Comparison of ENCODE assay signal across 18 cellular contexts in the genomic region with DNA sequence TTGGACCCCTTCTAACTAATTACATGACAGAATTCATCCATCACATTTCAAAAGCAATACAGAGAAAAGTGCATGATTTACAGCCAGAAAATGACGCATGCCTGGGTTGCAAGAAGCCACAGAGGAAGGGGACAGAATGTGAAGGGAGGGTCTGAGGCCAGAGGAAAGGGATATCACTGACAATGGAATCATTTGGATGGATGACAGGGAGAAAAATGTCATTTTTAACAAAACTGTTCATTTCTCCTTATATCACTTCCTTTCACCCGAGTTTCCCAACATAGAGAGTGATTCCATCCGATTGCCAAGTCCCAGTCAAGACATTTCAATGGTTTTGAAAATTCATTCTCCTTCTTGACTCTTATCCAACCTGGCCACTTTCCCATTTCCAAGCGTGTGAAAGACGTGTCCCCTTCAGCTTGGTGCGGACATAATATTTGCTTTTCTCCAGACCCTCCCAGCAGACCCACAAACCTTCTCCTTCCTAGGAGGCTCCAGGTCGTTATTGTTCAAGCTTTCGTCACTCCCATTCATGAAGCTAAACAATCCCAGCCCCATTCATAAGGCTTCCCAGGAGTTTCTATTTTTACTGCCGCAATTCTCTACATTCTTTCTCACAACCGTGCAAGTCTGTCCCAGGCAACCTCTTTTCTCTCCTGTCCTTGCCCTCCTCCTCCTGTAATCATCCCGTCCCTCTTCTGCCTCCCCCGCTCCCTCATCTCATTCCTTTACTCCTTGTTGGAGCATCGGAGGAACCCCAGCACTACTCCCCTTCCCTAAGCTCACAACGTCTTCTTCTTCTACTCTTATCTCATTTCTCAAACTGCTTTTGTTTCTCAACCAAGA.
DNase-seq lines count a peak whose midpoint lies in the region; ATAC-seq and TF ChIP-seq lines count a peak whose summit lies in the region.
"Had no signal": no experiment of that assay in that cellular context is flagged by ENCODE, and none has a peak within 500 bp of the region (broad histone marks: within the 10 kb centered on the region; RNA-seq: fewer than 3 reads in every experiment).

No MANE protein-coding gene starts in this region.

- peaks cover 26 to 37% (median 35%) of the 10 kb centered on the region in 4 donors for H3K4me1 ChIP-seq in esophagus muscularis mucosa
- H3K4me1 ChIP-seq in trophoblast cell (ENCODE audit: control insufficient read depth in 1 of 2, insufficient read depth in 2 of 2, low read length in 2 of 2): peaks cover 14 to 21% of the 10 kb centered on the region in 2 experiments
- H3K4me1 ChIP-seq in effector memory CD4-positive, alpha-beta T cell (ENCODE audit: control insufficient read depth, insufficient read depth, low read length, poor library complexity, severe bottlenecking): peaks cover 5% of the 10 kb centered on the region

- no peak overlapping the region for H4K12ac ChIP-seq in trophoblast cell (ENCODE audit: low read depth, low read length)

- H3K4me3 ChIP-seq in esophagus muscularis mucosa: peak overlapping the region in 3 of 4 donors; percentile 2 to 14 (median 6)
- no peak overlapping the region for H3K4me3 ChIP-seq in trophoblast cell (ENCODE audit: low read depth, low read length)
- H3K4me3 ChIP-seq in effector memory CD4-positive, alpha-beta T cell (ENCODE audit: insufficient read depth, low read depth, low read length, poor library complexity, severe bottlenecking): no peak overlapping the region
- H3K4me3 ChIP-seq: BLaER1 treated with 17β-estradiol and CSF1 and Interleukin-3, amounts not matched to agents 10 nM and 100 nM; ovary had no signal

- H4K8ac ChIP-seq in trophoblast cell (ENCODE audit: low read depth, low read length): peak overlapping the region; percentile 43

- peak overlapping the region; percentile 43 for H3K14ac ChIP-seq in trophoblast cell (ENCODE audit: low read length)

- intact Hi-C loops in esophagus muscularis mucosa (cut with DNase I): no loop called here

- DNase-seq in amniotic epithelial cell (ENCODE audit: low read depth): peak; percentile 67
- no peak for DNase-seq in esophagus muscularis mucosa (ENCODE audit: extremely low spot score)
- DNase-seq in islet precursor cell: peak; percentile 64
- DNase-seq in trophoblast cell: no peak
- no peak for DNase-seq in NCI-H1694 treated with DMSO at 0.1 percent for 48 hours (lab: John Stamatoyannopoulos, UW)
- DNase-seq in T1000 (lab: John Stamatoyannopoulos, UW): no peak
- no peak for DNase-seq in effector memory CD4-positive, alpha-beta T cell
- DNase-seq: activated naive CD4-positive, alpha-beta T cell treated with anti-CD3 and anti-CD28 coated beads, Interleukin-2, amount 50 U/mL, for 16 hours; cortex of kidney; naive thymus-derived CD4-positive, alpha-beta T cell; NCI-H2029; NCI-H82; OCI-M1; ovary; T-cell had no signal

- no peak overlapping the region for H2AFZ ChIP-seq in trophoblast cell (ENCODE audit: insufficient read depth, low read length, poor library complexity)

- H3K9ac ChIP-seq in trophoblast cell (ENCODE audit: low read length): no peak overlapping the region
- H3K9ac ChIP-seq: BLaER1 treated with 17β-estradiol and CSF1 and Interleukin-3, amounts not matched to agents 10 nM and 100 nM had no signal

- H4K91ac ChIP-seq in trophoblast cell (ENCODE audit: low read depth, low read length): peak overlapping the region; percentile 69

- WGBS in esophagus muscularis mucosa: 35% methylated on average over 14 of the region's 14 CpGs
- WGBS in trophoblast cell (ENCODE audit: extremely low coverage, insufficient coverage, insufficient read length): 100% methylated on average over 1 of the region's 14 CpGs

- H2AK5ac ChIP-seq in trophoblast cell (ENCODE audit: low read length): no peak overlapping the region

- no peak overlapping the region for H3K18ac ChIP-seq in trophoblast cell (ENCODE audit: low read length)

- peaks cover 3% of the 10 kb centered on the region for H3K79me2 ChIP-seq in trophoblast cell (ENCODE audit: control insufficient read depth, insufficient read depth, low read length, poor library complexity)

- peak overlapping the region; percentile 84 for H2BK12ac ChIP-seq in trophoblast cell (ENCODE audit: low read length)

- no peak for TF ChIP-seq POLR2A in esophagus muscularis mucosa (IDR thresholded peaks at IDR 0.05; ENCODE audit: low read depth)

- no peaks in the 10 kb centered on the region for H3K27me3 ChIP-seq in esophagus muscularis mucosa
- H3K27me3 ChIP-seq in trophoblast cell (ENCODE audit: insufficient read depth, low read length): no peaks in the 10 kb centered on the region
- no peaks in the 10 kb centered on the region for H3K27me3 ChIP-seq in effector memory CD4-positive, alpha-beta T cell (replicated peaks; ENCODE audit: control insufficient read depth, insufficient read depth, low read length, poor library complexity, severe bottlenecking)
- H3K27me3 ChIP-seq: BLaER1 treated with 17β-estradiol and CSF1 and Interleukin-3, amounts not matched to agents 10 nM and 100 nM; ovary had no signal

- H3K27ac ChIP-seq in esophagus muscularis mucosa (replicated peaks in 1 of 4): peak overlapping the region in 2 of 4 donors; percentile 39 to 41
- H3K27ac ChIP-seq in trophoblast cell (ENCODE audit: low read depth, low read length): peak overlapping the region; percentile 39
- no peak overlapping the region for H3K27ac ChIP-seq in effector memory CD4-positive, alpha-beta T cell (ENCODE audit: insufficient read depth, low read length, poor library complexity, severe bottlenecking)
- H3K27ac ChIP-seq: BLaER1 treated with 17β-estradiol and CSF1 and Interleukin-3, amounts not matched to agents 10 nM and 100 nM; ovary had no signal

- TF ChIP-seq CTCF in esophagus muscularis mucosa (IDR thresholded peaks at IDR 0.05): no peak

- no peak for ATAC-seq in HG03378 (IDR thresholded peaks at IDR 0.05; ENCODE audit: unreplicated experiment)
- ATAC-seq: naive thymus-derived CD4-positive, alpha-beta T cell; sciatic nerve; T-cell had no signal

- H2BK120ac ChIP-seq in trophoblast cell (ENCODE audit: insufficient read depth, low read length, poor library complexity): peak overlapping the region; percentile 81

- H3K9me3 ChIP-seq in esophagus muscularis mucosa: no peaks in the 10 kb centered on the region
- H3K9me3 ChIP-seq in trophoblast cell (ENCODE audit: insufficient read depth, low read depth, low read length): no peaks in the 10 kb centered on the region
- H3K9me3 ChIP-seq in effector memory CD4-positive, alpha-beta T cell (ENCODE audit: control insufficient read depth, low read length): no peaks in the 10 kb centered on the region
- H3K9me3 ChIP-seq: ovary had no signal

- TF ChIP-seq EP300 in esophagus muscularis mucosa (IDR thresholded peaks at IDR 0.05): no peak

- H3K23ac ChIP-seq in trophoblast cell (ENCODE audit: low read length): peak overlapping the region; percentile 74

- no peak overlapping the region for H2BK5ac ChIP-seq in trophoblast cell (ENCODE audit: low read depth, low read length, poor library complexity)

- H3K4ac ChIP-seq in trophoblast cell (ENCODE audit: low read depth, low read length): no peak overlapping the region

- no peaks in the 10 kb centered on the region for H3K36me3 ChIP-seq in esophagus muscularis mucosa
- no peaks in the 10 kb centered on the region for H3K36me3 ChIP-seq in trophoblast cell (ENCODE audit: control insufficient read depth in 1 of 2, insufficient read depth in 2 of 2, low read length in 2 of 2)
- H3K36me3 ChIP-seq in effector memory CD4-positive, alpha-beta T cell (ENCODE audit: control insufficient read depth, insufficient read depth, low read length): no peaks in the 10 kb centered on the region
- H3K36me3 ChIP-seq: BLaER1 treated with 17β-estradiol and CSF1 and Interleukin-3, amounts not matched to agents 10 nM and 100 nM; ovary had no signal

- H3K4me2 ChIP-seq in trophoblast cell (ENCODE audit: low read length): no peak overlapping the region
- H3K4me2 ChIP-seq: BLaER1 treated with 17β-estradiol and CSF1 and Interleukin-3, amounts not matched to agents 10 nM and 100 nM had no signal

- H3K79me1 ChIP-seq in trophoblast cell (ENCODE audit: low read length): peaks cover 27% of the 10 kb centered on the region

Comparison
In these comparisons a context has a peak if more than half of its experiments do, and no peak if none do; other contexts are left out.
1. DNase-seq: peak in amniotic epithelial cell (single experiment) and islet precursor cell (single experiment); none in esophagus muscularis mucosa (single experiment), trophoblast cell (0 of 2), NCI-H1694 treated with DMSO at 0.1 percent for 48 hours (single experiment), T1000 (single experiment) and effector memory CD4-positive, alpha-beta T cell (0 of 3).
2. H3K4me3 ChIP-seq: peak in esophagus muscularis mucosa (3 of 4); none in trophoblast cell (single experiment) and effector memory CD4-positive, alpha-beta T cell (single experiment).